Comparison of ENCODE assay signal across 33 cellular contexts in genomic region chr1:2024887-2025286, GRCh38. TPM values are rescaled to one million over a fixed set of nuclear protein-coding genes. Genes with fewer than 3 reads are reported as not detected.
"Had no signal": no experiment of that assay in that cellular context is flagged by ENCODE, and none has a peak within 500 bp of the region (broad histone marks: within the 10 kb centered on the region; RNA-seq: fewer than 3 reads in every experiment).

No MANE protein-coding gene starts in this region.

- H3K4me3 Mint-ChIP-seq: mesothelial cell of epicardium; natural killer cell; nephron progenitor cell; neural progenitor cell; stimulated activated memory B cell treated with anti-CD40 and anti-IgM and Interleukin-4, amounts not matched to agents 10 μg/mL and 1 μg/mL and 100 μg/mL, for 72 hours had no signal

- ATAC-seq: left colon; stimulated activated memory B cell treated with anti-CD40 and anti-IgM and Interleukin-4, amounts not matched to agents 10 μg/mL and 1 μg/mL and 100 μg/mL, for 72 hours had no signal

- H3K4me1 Mint-ChIP-seq: mesothelial cell of epicardium; natural killer cell; nephron progenitor cell; neural progenitor cell; stimulated activated memory B cell treated with anti-CD40 and anti-IgM and Interleukin-4, amounts not matched to agents 10 μg/mL and 1 μg/mL and 100 μg/mL, for 72 hours had no signal

- H3K9me3 Mint-ChIP-seq: mesothelial cell of epicardium; naive B cell; natural killer cell; nephron progenitor cell; neural progenitor cell; stimulated activated memory B cell treated with anti-CD40 and anti-IgM and Interleukin-4, amounts not matched to agents 10 μg/mL and 1 μg/mL and 100 μg/mL, for 72 hours; stimulated activated naive CD8-positive, alpha-beta T cell treated with anti-CD3 and anti-CD28 coated beads, Interleukin-15, amount 100 ng/mL, for 72 hours had no signal

- H3K9ac ChIP-seq: neural progenitor cell had no signal

- H3K9me3 ChIP-seq: left lung, ovary, sigmoid colon, testis, thyroid gland, transverse colon, upper lobe of left lung, vagina had no signal

- H3K36me3 Mint-ChIP-seq: mesothelial cell of epicardium; naive B cell; natural killer cell; neural progenitor cell; stimulated activated memory B cell treated with anti-CD40 and anti-IgM and Interleukin-4, amounts not matched to agents 10 μg/mL and 1 μg/mL and 100 μg/mL, for 72 hours had no signal

- FAIRE-seq: keratinocyte, small intestine had no signal

- H3K27ac Mint-ChIP-seq: mesothelial cell of epicardium; naive B cell; natural killer cell; nephron progenitor cell; neural progenitor cell; progenitor cell of endocrine pancreas; stimulated activated memory B cell treated with anti-CD40 and anti-IgM and Interleukin-4, amounts not matched to agents 10 μg/mL and 1 μg/mL and 100 μg/mL, for 72 hours; stimulated activated naive CD8-positive, alpha-beta T cell treated with anti-CD3 and anti-CD28 coated beads, Interleukin-15, amount 100 ng/mL, for 72 hours had no signal

- H3K4me2 ChIP-seq: neural progenitor cell had no signal

- H3K27me3 ChIP-seq: ovary, testis had no signal

- H3K4me1 ChIP-seq: neural progenitor cell had no signal

- H2AFZ ChIP-seq: neural progenitor cell had no signal

- H3K36me3 ChIP-seq: left lung, neural progenitor cell, ovary, sigmoid colon, thyroid gland, transverse colon, upper lobe of left lung, vagina had no signal

- H3K4me3 ChIP-seq: left lung, lung, neural progenitor cell, ovary, testis, thyroid gland, upper lobe of left lung had no signal

- H3K27ac ChIP-seq: left lung, neural progenitor cell, ovary, testis, vagina had no signal

- DNase-seq: hippocampal formation; kidney glomerular epithelial cell; left colon; mesendoderm; naive B cell; natural killer cell; nephron progenitor cell; retina; small intestine; stimulated activated CD4-positive, alpha-beta T cell treated with anti-CD3 and anti-CD28 coated beads, Interleukin-1b, Interleukin-23, amount 100 ng/mL, for 48 hours; stimulated activated CD4-positive, alpha-beta T cell treated with anti-CD3 and anti-CD28 coated beads, Interleukin-2, amount 100 ng/mL, for 48 hours; stimulated activated CD4-positive, alpha-beta T cell treated with anti-CD3 and anti-CD28 coated beads, Interleukin-4, amount 100 ng/mL, for 4 hours; stimulated activated CD8-positive, alpha-beta memory T cell treated with anti-CD3 and anti-CD28 coated beads, Interleukin-4, amount 100 ng/mL, for 48 hours; stimulated activated naive CD4-positive, alpha-beta T cell treated with Interleukin-2 at 50 U/mL for 16 hours; stimulated activated naive CD8-positive, alpha-beta T cell treated with anti-CD3 and anti-CD28 coated beads, Interleukin-15, amount 100 ng/mL, for 72 hours; substantia nigra; thyroid gland had no signal

RNA-seq across cellular contexts. Expression of gene GABRD, which starts 5.7 kb away (rescaled TPM):
- total RNA-seq: left colon, mononuclear cell, omental fat pad, progenitor cell of endocrine pancreas, sigmoid colon, transverse colon, vagina had no signal
- polyA plus RNA-seq: keratinocyte had no signal

RNA-seq across cellular contexts. Expression of gene CFAP74, which starts 21.3 kb away (rescaled TPM):
- total RNA-seq: left colon, natural killer cell, right cardiac atrium, transverse colon, vagina had no signal
- polyA plus RNA-seq: keratinocyte had no signal
